ENCODE assay signal across 15 cellular contexts in the genomic region with DNA sequence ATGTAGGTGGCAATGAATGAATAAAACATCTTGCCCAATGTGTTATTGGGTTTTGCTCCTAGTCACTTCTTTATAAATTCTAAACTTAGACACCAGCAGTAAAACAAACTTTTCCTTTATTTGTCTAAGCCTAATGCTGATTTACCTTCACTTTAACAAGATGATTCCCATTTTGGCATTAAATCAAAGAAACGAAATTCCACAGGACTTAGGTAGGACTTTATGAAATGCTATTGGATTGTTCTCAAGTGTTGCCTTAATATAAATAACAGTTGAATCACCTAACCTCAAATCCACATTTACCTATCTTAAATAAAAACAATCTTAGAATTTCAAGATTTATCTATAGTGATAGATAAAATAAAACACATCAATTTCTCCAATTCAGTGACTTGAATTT.
DNase-seq lines count a peak whose midpoint lies in the region; TF ChIP-seq lines count a peak whose summit lies in the region.
"Had no signal": no experiment of that assay in that cellular context is flagged by ENCODE, and none has a peak within 500 bp of the region (broad histone marks: within the 10 kb centered on the region; RNA-seq: fewer than 3 reads in every experiment).

No MANE protein-coding gene starts in this region.

- BruUV-seq in Caco-2 (replicated peaks; lab: Mats Ljungman, UMichigan) = no TSS peak

- no peaks in the 10 kb centered on the region for H3K4me1 ChIP-seq in CD4-positive, alpha-beta memory T cell (ENCODE audit: insufficient read depth, low read length)
- H3K4me1 ChIP-seq in Caco-2 = no peaks in the 10 kb centered on the region
- no peaks in the 10 kb centered on the region for H3K4me1 ChIP-seq in endodermal cell (ENCODE audit: control insufficient read depth, insufficient read depth, low read length)
- H3K4me1 ChIP-seq: A549 had no signal

- CTCF ChIA-PET in RWPE1 (lab: Yijun Ruan, JAX) (no interaction called here), Caco-2 (lab: Charles Lee) (no interaction called here)
- CTCF ChIA-PET in CD4-positive, alpha-beta memory T cell (lab: Charles Lee; ENCODE audit: partially characterized antibody) = no interaction called here

- H3K4me1 Mint-ChIP-seq in CD4-positive, alpha-beta memory T cell = no peaks in the 10 kb centered on the region
- H3K4me1 Mint-ChIP-seq in Caco-2 (ENCODE audit: low read depth, unreplicated experiment) (no peaks in the 10 kb centered on the region), endodermal cell (no peaks in the 10 kb centered on the region)
- H3K4me1 Mint-ChIP-seq: GM23338 had no signal

- POLR2A ChIA-PET in RWPE1 (lab: Yijun Ruan, JAX; ENCODE audit: low non-redundant PET) (no interaction called here), Caco-2 (lab: Charles Lee) (no interaction called here)
- POLR2A ChIA-PET in CD4-positive, alpha-beta memory T cell (lab: Charles Lee; ENCODE audit: partially characterized antibody) = no interaction called here

- intact Hi-C loops in CD4-positive, alpha-beta memory T cell (cut with micrococcal nuclease) = no loop called here
- intact Hi-C loops in Caco-2 (cut with micrococcal nuclease; ENCODE audit: unreplicated experiment) = no loop called here

- peaks cover 0 to 8% (median 3%) of the 10 kb centered on the region in 8 donors for H3K9me3 Mint-ChIP-seq in CD4-positive, alpha-beta memory T cell
- H3K9me3 Mint-ChIP-seq in Caco-2 (ENCODE audit: unreplicated experiment) (no peaks in the 10 kb centered on the region), endodermal cell (no peaks in the 10 kb centered on the region)
- H3K9me3 Mint-ChIP-seq: GM23338 had no signal

- no peak overlapping the region for H3K4me3 ChIP-seq in LNCaP clone FGC (ENCODE audit: low read depth, low read length)
- H3K4me3 ChIP-seq in CD4-positive, alpha-beta memory T cell (ENCODE audit: low read length in 2 of 2) = no peak overlapping the region
- no peak overlapping the region for H3K4me3 ChIP-seq in Caco-2 (ENCODE audit: low read depth, low read length)
- H3K4me3 ChIP-seq in endodermal cell (ENCODE audit: low read length) = no peak overlapping the region
- H3K4me3 ChIP-seq: A549, GM23338 had no signal

- no CpG with 5 or more reads among the region's 1 CpG for WGBS in endodermal cell (ENCODE audit: insufficient coverage in 1 of 2, insufficient read length in 1 of 2), 2 experiments

- no peaks in the 10 kb centered on the region for H3K27me3 Mint-ChIP-seq in CD4-positive, alpha-beta memory T cell
- H3K27me3 Mint-ChIP-seq in Caco-2 (ENCODE audit: insufficient read depth, unreplicated experiment) = peaks cover 2% of the 10 kb centered on the region
- no peaks in the 10 kb centered on the region for H3K27me3 Mint-ChIP-seq in endodermal cell (ENCODE audit: insufficient read depth)

- H3K9me3 ChIP-seq in CD4-positive, alpha-beta memory T cell (ENCODE audit: control insufficient read depth in 1 of 2, low read length in 2 of 2) = peaks cover 0 to 5% of the 10 kb centered on the region in 2 donors
- H3K9me3 ChIP-seq in Caco-2 (no peaks in the 10 kb centered on the region), endodermal cell (ENCODE audit: control insufficient read depth, low read length) (no peaks in the 10 kb centered on the region)
- H3K9me3 ChIP-seq: A549 had no signal

- no peaks in the 10 kb centered on the region for H3K27me3 ChIP-seq in CD4-positive, alpha-beta memory T cell (ENCODE audit: insufficient read depth, low read length)
- H3K27me3 ChIP-seq in Caco-2 (replicated peaks; ENCODE audit: control insufficient read depth, insufficient read depth, low read length) (no peaks in the 10 kb centered on the region), endodermal cell (ENCODE audit: control insufficient read depth, insufficient read depth, low read length, poor library complexity, severe bottlenecking) (no peaks in the 10 kb centered on the region)

- no peak overlapping the region for H3K4me3 Mint-ChIP-seq in CD4-positive, alpha-beta memory T cell
- H3K4me3 Mint-ChIP-seq in Caco-2 (ENCODE audit: unreplicated experiment) = no peak overlapping the region
- H3K4me3 Mint-ChIP-seq in endodermal cell = no peak overlapping the region
- H3K4me3 Mint-ChIP-seq: GM23338 had no signal

- DNase-seq in LNCaP clone FGC (ENCODE audit: low read depth) (peak; percentile 85), RWPE1 (ENCODE audit: low spot score) (peak; percentile 5), astrocyte of the hippocampus (ENCODE audit: low read depth, low spot score) (peak; percentile 7), kidney tubule cell (ENCODE audit: low spot score) (peak; percentile 2), Caco-2 (no peak), endodermal cell (no peak)
- DNase-seq in CD4-positive, alpha-beta memory T cell = no peak
- DNase-seq: Calu3, DMS 273 treated with DMSO at 0.1 percent for 48 hours, DMS79 treated with DMSO at 0.1 percent for 48 hours, EL, H7 had no signal

- H3K27ac ChIP-seq in RWPE1 (no peak overlapping the region), endodermal cell (ENCODE audit: low read depth, low read length) (no peak overlapping the region)
- H3K27ac ChIP-seq in CD4-positive, alpha-beta memory T cell (ENCODE audit: low read depth, low read length) = no peak overlapping the region
- H3K27ac ChIP-seq: A549, HL-60 had no signal

- no peak overlapping the region for H3K9ac ChIP-seq in endodermal cell (ENCODE audit: extremely low read depth, low read length, poor library complexity, severe bottlenecking)

- TF ChIP-seq CTCF in LNCaP clone FGC (IDR thresholded peaks at IDR 0.05; ENCODE audit: control insufficient read depth, extremely low read depth, insufficient read depth) (no peak), RWPE1 (conservative IDR thresholded peaks at IDR 0.05; ENCODE audit: low read depth) (no peak), Caco-2 (IDR thresholded peaks at IDR 0.05; ENCODE audit: insufficient read depth in 1 of 2, low read depth in 1 of 2, low read length in 1 of 2, severe bottlenecking in 1 of 2, unreplicated experiment in 1 of 2) (no peak), endodermal cell (conservative IDR thresholded peaks at IDR 0.05) (no peak)

- no peak overlapping the region for H3K27ac Mint-ChIP-seq in CD4-positive, alpha-beta memory T cell
- H3K27ac Mint-ChIP-seq in Caco-2 (ENCODE audit: unreplicated experiment) (no peak overlapping the region), endodermal cell (no peak overlapping the region)
- H3K27ac Mint-ChIP-seq: GM23338 had no signal

- no peaks in the 10 kb centered on the region for H3K36me3 Mint-ChIP-seq in CD4-positive, alpha-beta memory T cell
- H3K36me3 Mint-ChIP-seq in Caco-2 (ENCODE audit: insufficient read depth, unreplicated experiment) (no peaks in the 10 kb centered on the region), endodermal cell (ENCODE audit: low read depth) (no peaks in the 10 kb centered on the region)

- H3K36me3 ChIP-seq in CD4-positive, alpha-beta memory T cell (ENCODE audit: insufficient read depth, low read length) = no peaks in the 10 kb centered on the region
- H3K36me3 ChIP-seq in Caco-2 (ENCODE audit: control insufficient read depth, insufficient read depth, low read length) = no peaks in the 10 kb centered on the region
- no peaks in the 10 kb centered on the region for H3K36me3 ChIP-seq in endodermal cell (ENCODE audit: control insufficient read depth, insufficient read depth, low read length)

Comparison
In these comparisons a context has a peak if more than half of its experiments do, and no peak if none do; other contexts are left out.
1. DNase-seq: peak in LNCaP clone FGC (single experiment), RWPE1 (single experiment), astrocyte of the hippocampus (single experiment) and kidney tubule cell (single experiment); none in CD4-positive, alpha-beta memory T cell (0 of 5), Caco-2 (0 of 2) and endodermal cell (single experiment).